ENCODE assay signal across 20 cellular contexts in genomic region chr9:34259315-34259714, GRCh38.
DNase-seq lines count a peak whose midpoint lies in the region; ATAC-seq, FAIRE-seq and TF ChIP-seq lines count a peak whose summit lies in the region.
"Had no signal": no experiment of that assay in that cellular context is flagged by ENCODE, and none has a peak within 500 bp of the region (broad histone marks: within the 10 kb centered on the region; RNA-seq: fewer than 3 reads in every experiment).

No MANE protein-coding gene starts in this region.

- POLR2A ChIA-PET in GM12878 (lab: Charles Lee): no interaction called here

- 97% methylated on average over 10 of the region's 10 CpGs for WGBS in GM12878 (ENCODE audit: insufficient coverage, insufficient replicate concordance, low lambda C conversion rate, missing lambda C conversion rate)

- peak; percentile 65 for DNase-seq in Right ventricle myocardium inferior (ENCODE audit: missing footprints)
- no peak for DNase-seq in right atrium auricular region (ENCODE audit: low spot score)
- DNase-seq in GM12878 (ENCODE audit: low read depth, low spot score): no peak
- DNase-seq in kidney tubule cell (ENCODE audit: low spot score): peak; percentile 38
- DNase-seq in urothelium cell line (ENCODE audit: low spot score): no peak
- no peak for DNase-seq in A172 (ENCODE audit: low spot score)
- DNase-seq: BE2C; CD4-positive, alpha-beta memory T cell; DND-41; H7; NCI-H1092; NCI-H1436; NCI-H2029; NCI-H226; NCI-H510A treated with DMSO at 0.1 percent for 48 hours; NCI-H748 treated with DMSO at 0.1 percent for 48 hours had no signal

- RAD21 ChIA-PET in GM12878 (lab: Charles Lee; ENCODE audit: unreplicated experiment): no interaction called here

- H3K9ac ChIP-seq in GM12878 (ENCODE audit: control insufficient read depth, insufficient read depth, low read length): no peak overlapping the region

- in situ Hi-C loops in GM12878 (cut with MboI): no loop called here

- H3K27ac ChIP-seq in right atrium auricular region (no peak overlapping the region), GM12878 (ENCODE audit: control insufficient read depth, insufficient read depth) (no peak overlapping the region)
- H3K27ac ChIP-seq: SJSA1 had no signal

- ATAC-seq in Right ventricle myocardium inferior: no peak
- no peak for ATAC-seq in GM12878
- no peak for ATAC-seq in HG03442 (IDR thresholded peaks at IDR 0.05; ENCODE audit: unreplicated experiment)
- ATAC-seq: Panc1 had no signal

- no peaks in the 10 kb centered on the region for H3K27me3 ChIP-seq in right atrium auricular region
- H3K27me3 ChIP-seq in GM12878 (replicated peaks in 1 of 2; ENCODE audit: control insufficient read depth in 2 of 2, insufficient read depth in 2 of 2, low read length in 1 of 2): no peaks in the 10 kb centered on the region
- H3K27me3 ChIP-seq: BE2C, SJSA1 had no signal

- H2AFZ ChIP-seq in GM12878 (ENCODE audit: control insufficient read depth, low read depth, low read length): no peak overlapping the region

- SMC1A ChIA-PET in GM12878 (lab: Charles Lee; ENCODE audit: uncharacterized antibody, unreplicated experiment): no interaction called here

- TF ChIP-seq EP300 in GM12878 (IDR thresholded peaks at IDR 0.05; ENCODE audit: borderline replicate concordance in 1 of 2, control insufficient read depth in 1 of 2, low read depth in 2 of 2, low read length in 2 of 2): no peak

- no peak for TF ChIP-seq RAD21 in GM12878 (IDR thresholded peaks at IDR 0.05; ENCODE audit: insufficient read depth, low read depth, low read length)

- TF ChIP-seq CTCF in right atrium auricular region (IDR thresholded peaks at IDR 0.05): no peak
- TF ChIP-seq CTCF in GM12878 (IDR thresholded peaks at IDR 0.05 in 2 of 3, conservative IDR thresholded peaks at IDR 0.05 in 1 of 3; ENCODE audit: control insufficient read depth in 2 of 3, extremely low read depth in 1 of 3, insufficient read depth in 1 of 3, low read depth in 3 of 3, low read length in 3 of 3): no peak

- CTCF ChIA-PET in GM12878 (lab: Yijun Ruan, JAX): no interaction called here

- intact Hi-C loops in Right ventricle myocardium inferior (cut with DNase I) (loop anchor here (5.0 to 10.0 kb wide), 4 partner anchors 118 to 475 kb away; partner anchors contain the start of gene MYORG), GM12878 (cut with micrococcal nuclease; ENCODE audit: unreplicated experiment) (no loop called here)

- H3K36me3 ChIP-seq in right atrium auricular region (no peaks in the 10 kb centered on the region), GM12878 (ENCODE audit: control insufficient read depth in 2 of 2, insufficient read depth in 2 of 2, low read length in 1 of 2) (peaks cover 9 to 13% of the 10 kb centered on the region in 2 experiments; a peak in 3 of 4 replicates)

- H4K20me1 ChIP-seq in GM12878 (ENCODE audit: control insufficient read depth, insufficient read depth): no peaks in the 10 kb centered on the region

- no peak overlapping the region for H3K4me3 ChIP-seq in right atrium auricular region
- no peak overlapping the region for H3K4me3 ChIP-seq in GM12878
- H3K4me3 ChIP-seq: SJSA1 had no signal

- no peak overlapping the region for H3K4me2 ChIP-seq in GM12878 (ENCODE audit: control insufficient read depth, insufficient read depth)

- H3K9me3 ChIP-seq in right atrium auricular region (no peaks in the 10 kb centered on the region), GM12878 (replicated peaks; ENCODE audit: control insufficient read depth, insufficient read depth, low read length) (no peaks in the 10 kb centered on the region)
- H3K9me3 ChIP-seq: BE2C, SJSA1 had no signal

- FAIRE-seq in GM12878 (lab: Jason Lieb, UNC) (no peak), urothelium cell line (lab: Jason Lieb, UNC) (peak; percentile 62)
- FAIRE-seq: GM12891 had no signal

- TF ChIP-seq POLR2A in GM12878 (IDR thresholded peaks at IDR 0.05; ENCODE audit: low read depth, low read length): no peak

- no TSS peak for BruUV-seq in GM12878 (replicated peaks; lab: Mats Ljungman, UMichigan)

- H3K4me1 ChIP-seq in right atrium auricular region (peaks cover 0 to 43% of the 10 kb centered on the region in 2 donors), GM12878 (ENCODE audit: control insufficient read depth, insufficient read depth, low read length) (no peaks in the 10 kb centered on the region)

- H3K79me2 ChIP-seq in GM12878 (ENCODE audit: control insufficient read depth, insufficient read depth, low read length): no peaks in the 10 kb centered on the region

TF ChIP-seq in GM12878, 131 proteins besides CTCF, POLR2A, EP300 and RAD21:
- TF ChIP-seq PBX3 (IDR thresholded peaks at IDR 0.05; ENCODE audit: insufficient replicate concordance, low read depth, low read length): peak; percentile 35
- TF ChIP-seq BCL3 (IDR thresholded peaks at IDR 0.05; ENCODE audit: borderline replicate concordance, insufficient read depth, low read depth, low read length, poor library complexity, severe bottlenecking): peak; percentile 82
- no peak for TF ChIP-seq FOXM1 (IDR thresholded peaks at IDR 0.05; ENCODE audit: low read depth, low read length)
- no peak for TF ChIP-seq STAT3 (IDR thresholded peaks at IDR 0.05; ENCODE audit: low read depth, low read length)
- no peak for TF ChIP-seq SMAD5 (IDR thresholded peaks at IDR 0.05; ENCODE audit: low read depth)

Comparison
In these comparisons a context has a peak if more than half of its experiments do, and no peak if none do; other contexts are left out.
1. DNase-seq: peak in Right ventricle myocardium inferior (single experiment) and kidney tubule cell (single experiment); none in right atrium auricular region (single experiment), GM12878 (single experiment), urothelium cell line (single experiment) and A172 (single experiment).